In the genomic region with DNA sequence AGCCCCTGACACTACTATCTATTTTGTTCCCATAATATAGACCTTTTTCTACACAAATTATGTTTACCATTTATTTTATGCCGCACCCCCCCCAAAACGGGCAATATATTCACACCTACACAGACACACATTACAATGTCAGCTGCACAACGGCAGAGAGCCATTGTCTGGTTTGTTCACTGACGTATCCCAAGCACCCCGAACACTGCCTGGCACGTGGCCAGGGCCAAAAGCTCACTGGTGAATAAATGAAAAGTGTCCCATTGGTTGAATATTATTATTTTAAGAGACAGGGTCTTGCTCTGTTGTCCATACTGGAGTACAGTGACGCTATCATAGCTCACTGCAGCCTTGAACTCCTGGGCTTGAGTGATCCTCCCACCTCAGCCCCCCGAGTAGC, we compare ENCODE assay signal across 18 cellular contexts.
A peak's percentile ranks its signal among the peaks of the same experiment; 100 is the strongest.
DNase-seq lines count a peak whose midpoint lies in the region; ATAC-seq and TF ChIP-seq lines count a peak whose summit lies in the region.
"Had no signal": no experiment of that assay in that cellular context is flagged by ENCODE, and none has a peak within 500 bp of the region (broad histone marks: within the 10 kb centered on the region; RNA-seq: fewer than 3 reads in every experiment).

No MANE protein-coding gene starts in this region.

- H3K27me3 Mint-ChIP-seq in progenitor cell of endocrine pancreas (no peaks in the 10 kb centered on the region), GM23338 (ENCODE audit: insufficient read depth, low read depth, poor library complexity) (no peaks in the 10 kb centered on the region)
- H3K27me3 Mint-ChIP-seq: CD4-positive, CD25-positive, alpha-beta regulatory T cell had no signal

- DNase-seq in progenitor cell of endocrine pancreas (ENCODE audit: low spot score, unreplicated experiment) (no peak), NCI-H128 (lab: John Stamatoyannopoulos, UW; ENCODE audit: unreplicated experiment) (no peak), GM23338 (ENCODE audit: low spot score) (no peak)
- DNase-seq: Caco-2; CD4-positive, CD25-positive, alpha-beta regulatory T cell; CD8-positive, alpha-beta T cell; DMS153; DND-41; H7; HCEC 1CT had no signal

- H3K36me3 Mint-ChIP-seq in progenitor cell of endocrine pancreas (ENCODE audit: insufficient read depth) (no peaks in the 10 kb centered on the region), GM23338 (ENCODE audit: low read depth) (no peaks in the 10 kb centered on the region)
- H3K36me3 Mint-ChIP-seq: CD8-positive, alpha-beta T cell had no signal

- H3K27me3 ChIP-seq in mucosa of rectum (ENCODE audit: control insufficient read depth in 2 of 2, insufficient read depth in 2 of 2, low read length in 2 of 2), result no peaks in the 10 kb centered on the region
- no peaks in the 10 kb centered on the region for H3K27me3 ChIP-seq in GM23338 (ENCODE audit: insufficient read depth)
- H3K27me3 ChIP-seq: BLaER1 had no signal

- H3K27ac ChIP-seq in KOPT-K1 (ENCODE audit: low read depth, low read length, poor library complexity, severe bottlenecking), result peak overlapping the region; percentile 56
- peak overlapping the region; percentile 3 to 56 for H3K27ac ChIP-seq in mucosa of rectum (ENCODE audit: low read depth in 2 of 2, low read length in 2 of 2)
- no peak overlapping the region for H3K27ac ChIP-seq in GM23338 (ENCODE audit: low read depth)
- H3K27ac ChIP-seq: 22Rv1, BLaER1, C4-2B had no signal

- no peak overlapping the region for H2AFZ ChIP-seq in GM23338

- H3K4me1 Mint-ChIP-seq in progenitor cell of endocrine pancreas (ENCODE audit: low read depth) (peaks cover 50% of the 10 kb centered on the region), GM23338 (peaks cover 35% of the 10 kb centered on the region)
- H3K4me1 Mint-ChIP-seq: B cell had no signal

- H3K9me2 ChIP-seq in GM23338 (ENCODE audit: insufficient read depth), result no peaks in the 10 kb centered on the region

- H3K4me1 ChIP-seq in mucosa of rectum (ENCODE audit: control insufficient read depth in 2 of 2, insufficient read depth in 2 of 2, low read length in 2 of 2) (peaks cover 16 to 31% of the 10 kb centered on the region in 2 donors), GM23338 (ENCODE audit: insufficient read depth) (peaks cover 25% of the 10 kb centered on the region)

- H3K4me3 ChIP-seq in mucosa of rectum (ENCODE audit: low read length in 2 of 2) (no peak overlapping the region), GM23338 (no peak overlapping the region)
- H3K4me3 ChIP-seq: BLaER1, GM12878 had no signal

- 0 out of 2 replicates have a peak, but pooled peaks cover 4% of the 10 kb centered on the region for H4K20me1 ChIP-seq in GM23338 (replicated peaks; ENCODE audit: insufficient read depth)
- H4K20me1 ChIP-seq: BLaER1 had no signal

- peak overlapping the region; percentile 52 for H3K27ac Mint-ChIP-seq in progenitor cell of endocrine pancreas
- H3K27ac Mint-ChIP-seq in GM23338, result no peak overlapping the region
- H3K27ac Mint-ChIP-seq: B cell; CD8-positive, alpha-beta T cell had no signal

- H3K4me3 Mint-ChIP-seq in progenitor cell of endocrine pancreas (ENCODE audit: low read depth) (no peak overlapping the region), GM23338 (no peak overlapping the region)
- H3K4me3 Mint-ChIP-seq: B cell; CD4-positive, CD25-positive, alpha-beta regulatory T cell; CD8-positive, alpha-beta T cell had no signal

- ATAC-seq in GM23338, result no peak
- no peak for ATAC-seq in GM21367 (IDR thresholded peaks at IDR 0.05; ENCODE audit: unreplicated experiment)
- ATAC-seq: CD8-positive, alpha-beta T cell had no signal

- no peaks in the 10 kb centered on the region for H3F3A ChIP-seq in GM23338 (replicated peaks; ENCODE audit: low read depth)

- no peaks in the 10 kb centered on the region for H3K9me3 ChIP-seq in KOPT-K1 (ENCODE audit: insufficient read depth, low read length, poor library complexity, severe bottlenecking)
- no peaks in the 10 kb centered on the region for H3K9me3 ChIP-seq in mucosa of rectum (ENCODE audit: control insufficient read depth in 2 of 2, low read length in 2 of 2)
- H3K9me3 ChIP-seq: BLaER1, Caco-2 had no signal

- peaks cover 13% of the 10 kb centered on the region for H3K79me2 ChIP-seq in GM23338 (replicated peaks; ENCODE audit: insufficient read depth)

- no peak overlapping the region for H3K9ac ChIP-seq in mucosa of rectum (ENCODE audit: low read depth in 1 of 2, low read length in 2 of 2)
- H3K9ac ChIP-seq: BLaER1 had no signal

- H3K36me3 ChIP-seq in KOPT-K1 (ENCODE audit: insufficient read depth, low read length) (0 out of 2 replicates have a peak, but pooled peaks cover 16% of the 10 kb centered on the region), mucosa of rectum (ENCODE audit: control insufficient read depth in 2 of 2, insufficient read depth in 2 of 2, low read length in 2 of 2) (no peaks in the 10 kb centered on the region), GM23338 (ENCODE audit: insufficient read depth) (no peaks in the 10 kb centered on the region)
- H3K36me3 ChIP-seq: BLaER1 had no signal

- TF ChIP-seq CTCF in progenitor cell of endocrine pancreas (IDR thresholded peaks at IDR 0.05; ENCODE audit: unreplicated experiment) (no peak), GM23338 (conservative IDR thresholded peaks at IDR 0.05; ENCODE audit: low read depth in 2 of 2) (no peak)

- H3K9me3 Mint-ChIP-seq in progenitor cell of endocrine pancreas (ENCODE audit: low read depth), result no peaks in the 10 kb centered on the region
- no peaks in the 10 kb centered on the region for H3K9me3 Mint-ChIP-seq in GM23338
- H3K9me3 Mint-ChIP-seq: CD4-positive, CD25-positive, alpha-beta regulatory T cell; CD8-positive, alpha-beta T cell had no signal

- H3K4me2 ChIP-seq in GM23338, result no peak overlapping the region
- H3K4me2 ChIP-seq: BLaER1 had no signal

TF ChIP-seq in GM23338, 12 proteins besides CTCF, POLR2A, EP300 and RAD21 (continues in another document):
- TF ChIP-seq EZH2phosphoT487 (IDR thresholded peaks at IDR 0.05; ENCODE audit: unreplicated experiment), result no peak
- no peak for TF ChIP-seq STAT1 (IDR thresholded peaks at IDR 0.05; ENCODE audit: unreplicated experiment)
- TF ChIP-seq POLR2AphosphoS5 (IDR thresholded peaks at IDR 0.05; ENCODE audit: low read depth), result no peak
- no peak for TF ChIP-seq JUNB (IDR thresholded peaks at IDR 0.05; ENCODE audit: unreplicated experiment)
- TF ChIP-seq, protein P1, sequence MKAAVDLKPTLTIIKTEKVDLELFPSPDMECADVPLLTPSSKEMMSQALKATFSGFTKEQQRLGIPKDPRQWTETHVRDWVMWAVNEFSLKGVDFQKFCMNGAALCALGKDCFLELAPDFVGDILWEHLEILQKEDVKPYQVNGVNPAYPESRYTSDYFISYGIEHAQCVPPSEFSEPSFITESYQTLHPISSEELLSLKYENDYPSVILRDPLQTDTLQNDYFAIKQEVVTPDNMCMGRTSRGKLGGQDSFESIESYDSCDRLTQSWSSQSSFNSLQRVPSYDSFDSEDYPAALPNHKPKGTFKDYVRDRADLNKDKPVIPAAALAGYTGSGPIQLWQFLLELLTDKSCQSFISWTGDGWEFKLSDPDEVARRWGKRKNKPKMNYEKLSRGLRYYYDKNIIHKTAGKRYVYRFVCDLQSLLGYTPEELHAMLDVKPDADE (IDR thresholded peaks at IDR 0.05), result no peak
- TF ChIP-seq EZH2 (IDR thresholded peaks at IDR 0.05; ENCODE audit: low read depth, unreplicated experiment), result no peak
- TF ChIP-seq ZNF331 (CRISPR knock-in tag; IDR thresholded peaks at IDR 0.05; ENCODE audit: low read depth), result no peak
- no peak for TF ChIP-seq ZNF114 (CRISPR knock-in tag; IDR thresholded peaks at IDR 0.05)
- TF ChIP-seq NANOG (IDR thresholded peaks at IDR 0.05; ENCODE audit: borderline replicate concordance), result no peak
- no peak for TF ChIP-seq CREB1 (CRISPR knock-in tag; IDR thresholded peaks at IDR 0.05; ENCODE audit: low read depth)
- TF ChIP-seq, protein P2, sequence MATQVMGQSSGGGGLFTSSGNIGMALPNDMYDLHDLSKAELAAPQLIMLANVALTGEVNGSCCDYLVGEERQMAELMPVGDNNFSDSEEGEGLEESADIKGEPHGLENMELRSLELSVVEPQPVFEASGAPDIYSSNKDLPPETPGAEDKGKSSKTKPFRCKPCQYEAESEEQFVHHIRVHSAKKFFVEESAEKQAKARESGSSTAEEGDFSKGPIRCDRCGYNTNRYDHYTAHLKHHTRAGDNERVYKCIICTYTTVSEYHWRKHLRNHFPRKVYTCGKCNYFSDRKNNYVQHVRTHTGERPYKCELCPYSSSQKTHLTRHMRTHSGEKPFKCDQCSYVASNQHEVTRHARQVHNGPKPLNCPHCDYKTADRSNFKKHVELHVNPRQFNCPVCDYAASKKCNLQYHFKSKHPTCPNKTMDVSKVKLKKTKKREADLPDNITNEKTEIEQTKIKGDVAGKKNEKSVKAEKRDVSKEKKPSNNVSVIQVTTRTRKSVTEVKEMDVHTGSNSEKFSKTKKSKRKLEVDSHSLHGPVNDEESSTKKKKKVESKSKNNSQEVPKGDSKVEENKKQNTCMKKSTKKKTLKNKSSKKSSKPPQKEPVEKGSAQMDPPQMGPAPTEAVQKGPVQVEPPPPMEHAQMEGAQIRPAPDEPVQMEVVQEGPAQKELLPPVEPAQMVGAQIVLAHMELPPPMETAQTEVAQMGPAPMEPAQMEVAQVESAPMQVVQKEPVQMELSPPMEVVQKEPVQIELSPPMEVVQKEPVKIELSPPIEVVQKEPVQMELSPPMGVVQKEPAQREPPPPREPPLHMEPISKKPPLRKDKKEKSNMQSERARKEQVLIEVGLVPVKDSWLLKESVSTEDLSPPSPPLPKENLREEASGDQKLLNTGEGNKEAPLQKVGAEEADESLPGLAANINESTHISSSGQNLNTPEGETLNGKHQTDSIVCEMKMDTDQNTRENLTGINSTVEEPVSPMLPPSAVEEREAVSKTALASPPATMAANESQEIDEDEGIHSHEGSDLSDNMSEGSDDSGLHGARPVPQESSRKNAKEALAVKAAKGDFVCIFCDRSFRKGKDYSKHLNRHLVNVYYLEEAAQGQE (IDR thresholded peaks at IDR 0.05; ENCODE audit: unreplicated experiment), result no peak
